ENCODE assay signal across 19 cellular contexts in genomic region chr10:88731296-88731695, GRCh38. TPM values are rescaled to one million over a fixed set of nuclear protein-coding genes. Genes with fewer than 3 reads are reported as not detected.
DNase-seq lines count a peak whose midpoint lies in the region; ATAC-seq and TF ChIP-seq lines count a peak whose summit lies in the region.
"Had no signal": no experiment of that assay in that cellular context is flagged by ENCODE, and none has a peak within 500 bp of the region (broad histone marks: within the 10 kb centered on the region; RNA-seq: fewer than 3 reads in every experiment).

No MANE protein-coding gene starts in this region.

- intact Hi-C loops in left colon (cut with DNase I, micrococcal nuclease): no loop called here
- intact Hi-C loops in CD4-positive, alpha-beta T cell (cut with DNase I, micrococcal nuclease): no loop called here

- H3K27ac ChIP-seq in CD4-positive, alpha-beta T cell (ENCODE audit: low read depth, low read length): no peak overlapping the region
- H3K27ac ChIP-seq: BLaER1, heart left ventricle, psoas muscle had no signal

- TF ChIP-seq CTCF in GM12865 (IDR thresholded peaks at IDR 0.05; ENCODE audit: insufficient read depth, low read depth, low read length, missing control alignments) (no peak), progenitor cell of endocrine pancreas (IDR thresholded peaks at IDR 0.05; ENCODE audit: unreplicated experiment) (no peak)
- no peak for TF ChIP-seq CTCF in CD4-positive, alpha-beta T cell (IDR thresholded peaks at IDR 0.05)

- ATAC-seq in left colon: peak; percentile 96
- no peak for ATAC-seq in HG03378 (IDR thresholded peaks at IDR 0.05; ENCODE audit: unreplicated experiment)
- ATAC-seq in GM19324 (IDR thresholded peaks at IDR 0.05; ENCODE audit: low FRiP score, unreplicated experiment): no peak
- ATAC-seq in CD4-positive, alpha-beta T cell (ENCODE audit: poor library complexity): no peak
- ATAC-seq: psoas muscle had no signal

- H3K36me3 Mint-ChIP-seq in progenitor cell of endocrine pancreas (ENCODE audit: insufficient read depth): no peaks in the 10 kb centered on the region
- H3K36me3 Mint-ChIP-seq in CD4-positive, alpha-beta T cell (ENCODE audit: low read depth): no peaks in the 10 kb centered on the region

- peaks cover 2% of the 10 kb centered on the region for H3K9me3 Mint-ChIP-seq in progenitor cell of endocrine pancreas (ENCODE audit: low read depth)
- no peaks in the 10 kb centered on the region for H3K9me3 Mint-ChIP-seq in CD4-positive, alpha-beta T cell
- H3K9me3 Mint-ChIP-seq: activated B cell treated with CpG ODN at 0.5 μM for 24 hours had no signal

- CTCF ChIA-PET in CD4-positive, alpha-beta T cell (lab: Charles Lee): no interaction called here

- peak; percentile 11 for DNase-seq in GM12865 (ENCODE audit: low read depth)
- DNase-seq in NCI-H1436 (lab: John Stamatoyannopoulos, UW): peak; percentile 49
- DNase-seq in amniotic epithelial cell (ENCODE audit: low read depth): peak; percentile 23
- peak; percentile 29 to 54 for DNase-seq in left colon
- DNase-seq in progenitor cell of endocrine pancreas (ENCODE audit: low spot score, unreplicated experiment): no peak
- no peak for DNase-seq in CD4-positive, alpha-beta T cell
- DNase-seq: activated B cell treated with CpG ODN at 0.5 μM for 24 hours; activated T-cell treated with anti-CD3 and anti-CD28 coated beads, Interleukin-2, amount 50 U/mL, for 48 hours; effector memory CD4-positive, alpha-beta T cell; GDM1; NCI-H187 treated with DMSO at 0.1 percent for 48 hours; psoas muscle; stimulated activated CD4-positive, alpha-beta T cell treated with anti-CD3 and anti-CD28 coated beads, Interleukin-4, amount 100 ng/mL, for 4 hours had no signal

- H3K4me3 Mint-ChIP-seq in progenitor cell of endocrine pancreas (ENCODE audit: low read depth): no peak overlapping the region
- no peak overlapping the region for H3K4me3 Mint-ChIP-seq in CD4-positive, alpha-beta T cell
- H3K4me3 Mint-ChIP-seq: activated B cell treated with CpG ODN at 0.5 μM for 24 hours had no signal

- H3K9me3 ChIP-seq in CD4-positive, alpha-beta T cell (ENCODE audit: control insufficient read depth, low read length): no peaks in the 10 kb centered on the region
- H3K9me3 ChIP-seq: BLaER1, heart left ventricle, psoas muscle had no signal

- peaks cover 1% of the 10 kb centered on the region for H3K4me1 Mint-ChIP-seq in progenitor cell of endocrine pancreas (ENCODE audit: low read depth)
- no peaks in the 10 kb centered on the region for H3K4me1 Mint-ChIP-seq in CD4-positive, alpha-beta T cell (ENCODE audit: low read depth)

- H3K4me3 ChIP-seq in GM12865 (ENCODE audit: low read depth, low read length): no peak overlapping the region
- H3K4me3 ChIP-seq: BLaER1, heart left ventricle, psoas muscle had no signal

- H3K27ac Mint-ChIP-seq in progenitor cell of endocrine pancreas: no peak overlapping the region
- H3K27ac Mint-ChIP-seq in CD4-positive, alpha-beta T cell: no peak overlapping the region
- H3K27ac Mint-ChIP-seq: activated B cell treated with CpG ODN at 0.5 μM for 24 hours had no signal

- peaks cover 12% of the 10 kb centered on the region for H3K27me3 Mint-ChIP-seq in progenitor cell of endocrine pancreas
- no peaks in the 10 kb centered on the region for H3K27me3 Mint-ChIP-seq in CD4-positive, alpha-beta T cell

- no peaks in the 10 kb centered on the region for H3K27me3 ChIP-seq in CD4-positive, alpha-beta T cell (ENCODE audit: control insufficient read depth, insufficient read depth, low read length)
- H3K27me3 ChIP-seq: BLaER1 had no signal

- POLR2A ChIA-PET in CD4-positive, alpha-beta T cell (lab: Charles Lee): no interaction called here

RNA-seq across cellular contexts. Expression of gene LIPK, which starts 25.2 kb away (rescaled TPM):
- total RNA-seq in left colon (not detected), progenitor cell of endocrine pancreas (not detected in 2 replicates)
- total RNA-seq in CD4-positive, alpha-beta T cell: not detected
- total RNA-seq: activated B cell treated with CpG ODN at 0.5 μM for 24 hours, aorta, heart left ventricle, psoas muscle, RPMI7951 had no signal

RNA-seq across cellular contexts. Expression of gene LIPN, which starts 28.5 kb away (rescaled TPM):
- total RNA-seq in left colon (not detected), progenitor cell of endocrine pancreas (not detected in 2 replicates)
- total RNA-seq in CD4-positive, alpha-beta T cell: not detected
- total RNA-seq: psoas muscle, RPMI7951 had no signal

Comparison
In these comparisons a context has a peak if more than half of its experiments do, and no peak if none do; other contexts are left out.
1. DNase-seq: peak in GM12865 (single experiment), NCI-H1436 (single experiment), amniotic epithelial cell (single experiment) and left colon (2 of 2); none in progenitor cell of endocrine pancreas (single experiment) and CD4-positive, alpha-beta T cell (0 of 10).